Comparison of ENCODE assay signal across 8 cellular contexts in genomic region chr5:136028782-136029742, GRCh38. TPM values are rescaled to one million over a fixed set of nuclear protein-coding genes. Genes with fewer than 3 reads are reported as not detected.
A peak's percentile ranks its signal among the peaks of the same experiment; 100 is the strongest.
DNase-seq lines count a peak whose midpoint lies in the region; ATAC-seq and TF ChIP-seq lines count a peak whose summit lies in the region.

Gene TGFBI, plus strand, starts transcription at chr5:136028988. Its CDS starts 68 bp downstream, at chr5:136029056.

- H2AFZ ChIP-seq in trophoblast cell (ENCODE audit: insufficient read depth, low read length, poor library complexity) = peak within 1 kb of the TSS; percentile 57

- 5 to 8% methylated on average over 63 to 68 of the region's 68 CpGs for WGBS in heart right ventricle, 2 donors
- WGBS in trophoblast cell (ENCODE audit: extremely low coverage, insufficient coverage, insufficient read length) = no CpG with 5 or more reads among the region's 68 CpGs

- H3K4ac ChIP-seq in trophoblast cell (ENCODE audit: low read depth, low read length) = peak within 1 kb of the TSS; percentile 82

- peak; percentile 62 for ATAC-seq in HG03354 (IDR thresholded peaks at IDR 0.05; ENCODE audit: poor library complexity, severe bottlenecking, unreplicated experiment)
- ATAC-seq in heart right ventricle = peak; percentile 84 to 94 (median 90)
- ATAC-seq in HG02798 (IDR thresholded peaks at IDR 0.05; ENCODE audit: poor library complexity, unreplicated experiment) = no peak

- H3K36me3 ChIP-seq in adipocyte (ENCODE audit: control insufficient read depth, insufficient read depth, low read length, severe bottlenecking) (peaks cover 6% of the 10 kb centered on the region), heart right ventricle (peaks cover 0 to 17% (median 0%) of the 10 kb centered on the region in 9 donors), trophoblast cell (ENCODE audit: control insufficient read depth in 1 of 2, insufficient read depth in 2 of 2, low read length in 2 of 2) (peaks cover 25 to 42% of the 10 kb centered on the region in 2 experiments)

- H3K9ac ChIP-seq in adipocyte (ENCODE audit: low read length) (peak within 1 kb of the TSS; percentile 85), trophoblast cell (ENCODE audit: low read length) (peak within 1 kb of the TSS; percentile 97)

- H3K4me1 ChIP-seq in adipocyte (ENCODE audit: control insufficient read depth, insufficient read depth, low read length) = peaks cover 67% of the 10 kb centered on the region
- H3K4me1 ChIP-seq in heart right ventricle = peaks cover 6 to 90% (median 68%) of the 10 kb centered on the region in 9 donors
- peaks cover 17 to 28% of the 10 kb centered on the region in 2 experiments for H3K4me1 ChIP-seq in trophoblast cell (ENCODE audit: control insufficient read depth in 1 of 2, insufficient read depth in 2 of 2, low read length in 2 of 2)

- H3K79me2 ChIP-seq in trophoblast cell (ENCODE audit: control insufficient read depth, insufficient read depth, low read length, poor library complexity) = peaks cover 25% of the 10 kb centered on the region

- H3K27me3 ChIP-seq in adipocyte (replicated peaks; ENCODE audit: control insufficient read depth, insufficient read depth, low read length) (no peaks in the 10 kb centered on the region), heart right ventricle (peaks cover 0 to 9% (median 0%) of the 10 kb centered on the region in 7 donors), trophoblast cell (ENCODE audit: insufficient read depth, low read length) (peaks cover 2% of the 10 kb centered on the region)

- H3K4me2 ChIP-seq in trophoblast cell (ENCODE audit: low read length) = peak within 1 kb of the TSS; percentile 66

- H3K14ac ChIP-seq in trophoblast cell (ENCODE audit: low read length) = peak within 1 kb of the TSS; percentile 89

- peak within 1 kb of the TSS; percentile 34 for H4K12ac ChIP-seq in trophoblast cell (ENCODE audit: low read depth, low read length)

- H3K23ac ChIP-seq in trophoblast cell (ENCODE audit: low read length) = no peak within 1 kb of the TSS

- DNase-seq in Daoy (ENCODE audit: low read depth) (peak; percentile 92), adipocyte (ENCODE audit: low read depth) (peak; percentile 88), heart right ventricle (peak; percentile 78 to 83), trophoblast cell (peak; percentile 9 to 49), NCI-H1930 (lab: John Stamatoyannopoulos, UW) (no peak), NCI-H345 treated with DMSO at 0.1 percent for 48 hours (lab: John Stamatoyannopoulos, UW; ENCODE audit: unreplicated experiment) (no peak)

- peak within 1 kb of the TSS; percentile 88 for H4K91ac ChIP-seq in trophoblast cell (ENCODE audit: low read depth, low read length)

- peak within 1 kb of the TSS; percentile 92 for H2BK120ac ChIP-seq in trophoblast cell (ENCODE audit: insufficient read depth, low read length, poor library complexity)

- peak within 1 kb of the TSS; percentile 23 to 93 (median 81) for H3K27ac ChIP-seq in heart right ventricle
- H3K27ac ChIP-seq in trophoblast cell (ENCODE audit: low read depth, low read length) = peak within 1 kb of the TSS; percentile 69

- H2BK5ac ChIP-seq in trophoblast cell (ENCODE audit: low read depth, low read length, poor library complexity) = peak within 1 kb of the TSS; percentile 75

- peak within 1 kb of the TSS; percentile 83 for H4K8ac ChIP-seq in trophoblast cell (ENCODE audit: low read depth, low read length)

- H2BK12ac ChIP-seq in trophoblast cell (ENCODE audit: low read length) = peak within 1 kb of the TSS; percentile 95

- H3K9me3 ChIP-seq in adipocyte (ENCODE audit: control insufficient read depth, low read length) = no peaks in the 10 kb centered on the region
- H3K9me3 ChIP-seq in heart right ventricle = no peaks in the 10 kb centered on the region
- no peaks in the 10 kb centered on the region for H3K9me3 ChIP-seq in trophoblast cell (ENCODE audit: insufficient read depth, low read depth, low read length)

- H2AK5ac ChIP-seq in trophoblast cell (ENCODE audit: low read length) = peak within 1 kb of the TSS; percentile 65

- H3K4me3 ChIP-seq in adipocyte (ENCODE audit: low read length) (peak within 1 kb of the TSS; percentile 81), heart right ventricle (peak within 1 kb of the TSS; percentile 14 to 81 (median 72)), trophoblast cell (ENCODE audit: low read depth, low read length) (peak within 1 kb of the TSS; percentile 96)

- peak within 1 kb of the TSS; percentile 89 for H3K18ac ChIP-seq in trophoblast cell (ENCODE audit: low read length)

- TF ChIP-seq CTCF in heart right ventricle (IDR thresholded peaks at IDR 0.05) = peak in 6 of 9 donors; percentile 14 to 42 (median 24)

- peaks cover 21% of the 10 kb centered on the region for H3K79me1 ChIP-seq in trophoblast cell (ENCODE audit: low read length)

- intact Hi-C loops in heart right ventricle (cut with DNase I) = loop anchor here in 1 of 10 donors (10.0 kb wide), 1 partner anchor 54 kb away; no protein-coding TSS in a partner anchor

RNA-seq across cellular contexts. Expression of gene TGFBI, which starts in this region (rescaled TPM):
- total RNA-seq in Daoy (2014; rRNA removed; shearing (Covaris generic)) = 1,514 and 1,682 TPM in 2 replicates
- 100 to 1,000 TPM in 1 of 10 donors, 10 to 100 TPM in 9; 29.6 to 137 (median 46.2) TPM for total RNA-seq in heart right ventricle
- polyA plus RNA-seq in heart right ventricle = 10 to 100 TPM; 65.5 to 69.9 TPM
- 3,939 and 3,953 TPM in 2 replicates for polyA plus RNA-seq in trophoblast cell (2013)

Comparison
In these comparisons a context has a peak if more than half of its experiments do, and no peak if none do; other contexts are left out.
1. RNA of gene TGFBI (total RNA-seq): 1,514 to 1,682 TPM in Daoy; 29.6 to 137 TPM in heart right ventricle; every median in the first group is over 10 times any median in the second.
2. DNase-seq: peak in Daoy (single experiment), adipocyte (single experiment), heart right ventricle (2 of 2) and trophoblast cell (2 of 2); none in NCI-H1930 (0 of 2) and NCI-H345 treated with DMSO at 0.1 percent for 48 hours (single experiment).
3. Peak in every context shown above with its lines, with median percentiles within 50 percentile points of each other: H3K4me3 ChIP-seq.